ENCODE assay signal across 8 cellular contexts in genomic region chr2:9473985-9474360, GRCh38. TPM values are rescaled to one million over a fixed set of nuclear protein-coding genes. Genes with fewer than 3 reads are reported as not detected.
DNase-seq lines count a peak whose midpoint lies in the region; ATAC-seq and TF ChIP-seq lines count a peak whose summit lies in the region.

No MANE protein-coding gene starts in this region.

- no peaks in the 10 kb centered on the region for H3K27me3 Mint-ChIP-seq in CD8-positive, alpha-beta memory T cell

- peak; percentile 0; the same call in 1 of the 2 replicates for ATAC-seq in HCT116

- no peak overlapping the region for H2AFZ ChIP-seq in HCT116 (ENCODE audit: low read depth, low read length, poor library complexity, severe bottlenecking)
- peak overlapping the region; percentile 69 for H2AFZ ChIP-seq in hepatocyte

- H3K27ac ChIP-seq in CD8-positive, alpha-beta memory T cell (ENCODE audit: low read depth, low read length) = peak overlapping the region; percentile 90
- H3K27ac ChIP-seq in HCT116 (ENCODE audit: low read depth, low read length) (peak overlapping the region; percentile 88; the same call in 1 of the 2 replicates), SJSA1 (peak overlapping the region; percentile 76), hepatocyte (peak overlapping the region; percentile 83)

- peaks cover 39% of the 10 kb centered on the region for H3K4me1 ChIP-seq in CD8-positive, alpha-beta memory T cell (ENCODE audit: insufficient read depth, low read length)
- H3K4me1 ChIP-seq in HCT116 (ENCODE audit: control insufficient read depth in 1 of 2, insufficient read depth in 2 of 2, low read length in 2 of 2) (peaks cover 5 to 22% of the 10 kb centered on the region in 2 experiments; a peak in 3 of 4 replicates), SJSA1 (replicated peaks) (peaks cover 17% of the 10 kb centered on the region), adipocyte (ENCODE audit: control insufficient read depth, insufficient read depth, low read length) (peaks cover 24% of the 10 kb centered on the region), hepatocyte (ENCODE audit: insufficient read depth) (no peaks in the 10 kb centered on the region), skeletal muscle satellite cell (ENCODE audit: control insufficient read depth, insufficient read depth, low read length) (peaks cover 15% of the 10 kb centered on the region)

- CTCF ChIA-PET in CD8-positive, alpha-beta memory T cell (lab: Charles Lee) = interaction anchor here (0.7 to 1.7 kb wide), 8 partner anchors 8 to 328 kb away, joined by 3 to 7 read pairs (median 4); partner anchors contain the start of genes ADAM17 and YWHAQ
- CTCF ChIA-PET in HCT116 (lab: Charles Lee) = interaction anchor here (1.2 kb wide), 1 partner anchor 39 kb away, joined by 4 read pairs; no protein-coding TSS in a partner anchor

- peak overlapping the region; percentile 81; the same call in 1 of the 2 replicates for H3K9ac ChIP-seq in HCT116 (ENCODE audit: low read length)
- peak overlapping the region; percentile 90 for H3K9ac ChIP-seq in adipocyte (ENCODE audit: low read length)
- peak overlapping the region; percentile 85 for H3K9ac ChIP-seq in skeletal muscle satellite cell (ENCODE audit: low read depth, low read length)

- H3K9me3 Mint-ChIP-seq in CD8-positive, alpha-beta memory T cell = no peaks in the 10 kb centered on the region

- 24% methylated on average over 36 of the region's 39 CpGs for WGBS in hepatocyte (ENCODE audit: low lambda C conversion rate, missing lambda C conversion rate)

- H3K4me2 ChIP-seq in HCT116 (ENCODE audit: low read length) = peak overlapping the region; percentile 98
- H3K4me2 ChIP-seq in hepatocyte = peak overlapping the region; percentile 99
- peak overlapping the region; percentile 99 for H3K4me2 ChIP-seq in skeletal muscle satellite cell (ENCODE audit: low read length)

- peak; percentile 58 to 87 (median 67) for DNase-seq in CD8-positive, alpha-beta memory T cell
- no peak for DNase-seq in HCT116 (ENCODE audit: low read depth, low spot score)
- DNase-seq in SJSA1 (ENCODE audit: low read depth in 1 of 2, low spot score in 2 of 2) = no peak
- DNase-seq in adipocyte (ENCODE audit: low read depth) = no peak
- peak; percentile 47 for DNase-seq in hepatocyte (ENCODE audit: low spot score)
- DNase-seq in NCI-H1048 (lab: John Stamatoyannopoulos, UW) = no peak
- DNase-seq in inferior parietal cortex (ENCODE audit: extremely low spot score) = no peak

- H3K36me3 ChIP-seq in CD8-positive, alpha-beta memory T cell (ENCODE audit: insufficient read depth, low read length) = peaks cover 10% of the 10 kb centered on the region
- H3K36me3 ChIP-seq in HCT116 (ENCODE audit: control insufficient read depth in 1 of 2, insufficient read depth in 2 of 2, low read length in 2 of 2) (peaks cover 5 to 13% of the 10 kb centered on the region in 2 experiments; a peak in 2 of 4 replicates), SJSA1 (peaks cover 72% of the 10 kb centered on the region), adipocyte (ENCODE audit: control insufficient read depth, insufficient read depth, low read length, severe bottlenecking) (peaks cover 40% of the 10 kb centered on the region), hepatocyte (replicated peaks; ENCODE audit: insufficient read depth, low read depth) (no peaks in the 10 kb centered on the region), skeletal muscle satellite cell (ENCODE audit: insufficient read depth, low read length) (peaks cover 27% of the 10 kb centered on the region)

- peaks cover 39 to 56% (median 48%) of the 10 kb centered on the region in 3 donors for H3K4me1 Mint-ChIP-seq in CD8-positive, alpha-beta memory T cell

- POLR2A ChIA-PET in CD8-positive, alpha-beta memory T cell (lab: Charles Lee) = interaction anchor here (0.6 to 3.8 kb wide), 8 partner anchors 8 to 369 kb away, joined by 3 to 28 read pairs (median 6); partner anchors contain the start of genes ADAM17, CPSF3, ITGB1BP1 and TAF1B
- POLR2A ChIA-PET in HCT116 (lab: Charles Lee) = no interaction called here

- TF ChIP-seq POLR2A in HCT116 (IDR thresholded peaks at IDR 0.05; ENCODE audit: borderline replicate concordance, extremely low read depth, insufficient read depth, insufficient read length) = no peak

- H3K27me3 ChIP-seq in CD8-positive, alpha-beta memory T cell (ENCODE audit: insufficient read depth, low read length, poor library complexity, severe bottlenecking) = no peaks in the 10 kb centered on the region
- H3K27me3 ChIP-seq in HCT116 (ENCODE audit: insufficient read depth, low read length) (no peaks in the 10 kb centered on the region), SJSA1 (replicated peaks) (no peaks in the 10 kb centered on the region), adipocyte (replicated peaks; ENCODE audit: control insufficient read depth, insufficient read depth, low read length) (no peaks in the 10 kb centered on the region), hepatocyte (no peaks in the 10 kb centered on the region), skeletal muscle satellite cell (ENCODE audit: control insufficient read depth, insufficient read depth, low read length) (no peaks in the 10 kb centered on the region)

- TF ChIP-seq RAD21 in HCT116 (IDR thresholded peaks at IDR 0.05; ENCODE audit: low read depth) = no peak

- RAD21 ChIA-PET in HCT116 (lab: Charles Lee; ENCODE audit: low non-redundant PET in 1 of 2, low total read pairs in 2 of 2, uncharacterized antibody in 2 of 2, unreplicated experiment in 2 of 2) = interaction anchor here in 1 of 2 experiments (0.7 kb wide), 1 partner anchor 416 kb away, joined by 5 read pairs; no protein-coding TSS in a partner anchor

- no peaks in the 10 kb centered on the region for H3K9me2 ChIP-seq in HCT116 (ENCODE audit: insufficient read depth)
- no peaks in the 10 kb centered on the region for H3K9me2 ChIP-seq in hepatocyte (replicated peaks; ENCODE audit: insufficient read depth)

- peak overlapping the region; percentile 84 to 98 (median 92) for H3K27ac Mint-ChIP-seq in CD8-positive, alpha-beta memory T cell

- TF ChIP-seq CTCF in HCT116 (IDR thresholded peaks at IDR 0.05 in 2 of 3, conservative IDR thresholded peaks at IDR 0.05 in 1 of 3; ENCODE audit: borderline replicate concordance in 1 of 3, insufficient read depth in 1 of 3, low read depth in 2 of 3, low read length in 2 of 3) (no peak), hepatocyte (IDR thresholded peaks at IDR 0.05; ENCODE audit: poor library complexity) (no peak)

- H3K9me3 ChIP-seq in CD8-positive, alpha-beta memory T cell (ENCODE audit: low read length) = no peaks in the 10 kb centered on the region
- H3K9me3 ChIP-seq in HCT116 (ENCODE audit: control insufficient read depth in 1 of 2, insufficient read depth in 1 of 2, low read depth in 1 of 2, low read length in 2 of 2) (no peaks in the 10 kb centered on the region), SJSA1 (replicated peaks) (no peaks in the 10 kb centered on the region), adipocyte (ENCODE audit: control insufficient read depth, low read length) (no peaks in the 10 kb centered on the region), hepatocyte (ENCODE audit: low read depth) (no peaks in the 10 kb centered on the region), skeletal muscle satellite cell (replicated peaks; ENCODE audit: low read length) (no peaks in the 10 kb centered on the region)

- no TSS peak for BruUV-seq in HCT116 (replicated peaks; lab: Mats Ljungman, UMichigan)

- peaks cover 4% of the 10 kb centered on the region; the same call in 1 of the 2 replicates for H3K79me2 ChIP-seq in HCT116 (ENCODE audit: insufficient read depth, low read length)
- peaks cover 34% of the 10 kb centered on the region for H3K79me2 ChIP-seq in hepatocyte

- H4K20me1 ChIP-seq in HCT116 (ENCODE audit: insufficient read depth) (no peaks in the 10 kb centered on the region; the same call in 1 of the 2 replicates), hepatocyte (ENCODE audit: insufficient read depth, poor library complexity, severe bottlenecking) (peaks cover 4% of the 10 kb centered on the region)

- H3K36me3 Mint-ChIP-seq in CD8-positive, alpha-beta memory T cell = peaks cover 3 to 35% (median 6%) of the 10 kb centered on the region in 3 donors

- peak overlapping the region; percentile 42 for H3K4me3 ChIP-seq in CD8-positive, alpha-beta memory T cell (ENCODE audit: low read length)
- H3K4me3 ChIP-seq in HCT116 (replicated peaks in 1 of 2; ENCODE audit: low read depth in 1 of 2, low read length in 2 of 2) = peak overlapping the region; percentile 53 to 80; a peak in 3 of 4 replicates
- H3K4me3 ChIP-seq in SJSA1 = peak overlapping the region; percentile 87
- H3K4me3 ChIP-seq in adipocyte (ENCODE audit: low read length) = peak overlapping the region; percentile 85
- H3K4me3 ChIP-seq in hepatocyte = peak overlapping the region; percentile 59
- peak overlapping the region; percentile 76 for H3K4me3 ChIP-seq in skeletal muscle satellite cell (ENCODE audit: low read length)

- H3K4me3 Mint-ChIP-seq in CD8-positive, alpha-beta memory T cell = peak overlapping the region; percentile 83 to 93 (median 84)

- intact Hi-C loops in HCT116 (cut with micrococcal nuclease) = loop anchor here (10.0 kb wide), 1 partner anchor 329 kb away; no protein-coding TSS in a partner anchor

TF ChIP-seq in HCT116, 20 proteins besides CTCF, POLR2A, EP300 and RAD21 (continues in another document):
- TF ChIP-seq JUND (IDR thresholded peaks at IDR 0.05) = no peak
- no peak for TF ChIP-seq SRF (IDR thresholded peaks at IDR 0.05; ENCODE audit: low read depth)

RNA-seq across cellular contexts. Expression of gene IAH1, which starts 0.4 kb away (rescaled TPM):
- 10 to 100 TPM; 76.9 to 79.1 TPM for total RNA-seq in CD8-positive, alpha-beta memory T cell
- 81.0 TPM for polyA plus RNA-seq in CD8-positive, alpha-beta memory T cell
- total RNA-seq in HCT116 (2021; ENCODE audit: unreplicated experiment) (35.1 TPM), hepatocyte (31.6 and 44.2 TPM in 2 replicates)
- 32.1 and 38.1 TPM in 2 replicates for polyA plus RNA-seq in HCT116 (2012)
- total RNA-seq in SJSA1 (2014; rRNA removed; shearing (Covaris generic)) = 89.3 and 121 TPM in 2 replicates
- 46.7 and 51.0 TPM in 2 replicates for polyA plus RNA-seq in hepatocyte
- 41.1 and 48.5 TPM in 2 replicates for total RNA-seq in skeletal muscle satellite cell (2012; rRNA removed)

RNA-seq across cellular contexts. Expression of gene CPSF3, which starts 50.5 kb away (rescaled TPM):
- total RNA-seq in CD8-positive, alpha-beta memory T cell = 10 to 100 TPM; 79.0 to 83.9 TPM
- 28.6 TPM for polyA plus RNA-seq in CD8-positive, alpha-beta memory T cell
- total RNA-seq in HCT116 (2021; ENCODE audit: unreplicated experiment) (68.5 TPM), hepatocyte (38.7 and 39.1 TPM in 2 replicates)
- polyA plus RNA-seq in HCT116 (2012) = 43.9 and 55.0 TPM in 2 replicates
- total RNA-seq in SJSA1 (2014; rRNA removed; shearing (Covaris generic)) = 52.6 and 120 TPM in 2 replicates
- 21.5 and 23.9 TPM in 2 replicates for polyA plus RNA-seq in hepatocyte
- total RNA-seq in skeletal muscle satellite cell (2012; rRNA removed) = 54.8 and 59.4 TPM in 2 replicates

RNA-seq across cellular contexts. Expression of gene ITGB1BP1, which starts 50.6 kb away (rescaled TPM):
- 100 to 1,000 TPM; 185 to 195 TPM for total RNA-seq in CD8-positive, alpha-beta memory T cell
- polyA plus RNA-seq in CD8-positive, alpha-beta memory T cell = 200 TPM
- 86.9 TPM for total RNA-seq in HCT116 (2021; ENCODE audit: unreplicated experiment)
- 31.8 and 49.5 TPM in 2 replicates for polyA plus RNA-seq in HCT116 (2012)
- 64.4 and 70.1 TPM in 2 replicates for total RNA-seq in SJSA1 (2014; rRNA removed; shearing (Covaris generic))
- 17.4 and 22.7 TPM in 2 replicates for total RNA-seq in hepatocyte
- 51.8 and 65.2 TPM in 2 replicates for polyA plus RNA-seq in hepatocyte
- 39.5 and 61.6 TPM in 2 replicates for total RNA-seq in skeletal muscle satellite cell (2012; rRNA removed)

Comparison
In these comparisons a context has a peak if more than half of its experiments do, and no peak if none do; other contexts are left out.
1. DNase-seq: peak in CD8-positive, alpha-beta memory T cell (5 of 5) and hepatocyte (single experiment); none in HCT116 (single experiment), SJSA1 (0 of 2), adipocyte (single experiment), NCI-H1048 (single experiment) and inferior parietal cortex (single experiment).
2. Peak in every context shown above with its lines, with median percentiles within 50 percentile points of each other: H3K27ac ChIP-seq, H3K4me3 ChIP-seq, H3K4me2 ChIP-seq and H3K9ac ChIP-seq.